ENCODE assay signal across 22 cellular contexts in genomic region chr7:68038621-68039314, GRCh38.
DNase-seq lines count a peak whose midpoint lies in the region; ATAC-seq, FAIRE-seq and TF ChIP-seq lines count a peak whose summit lies in the region.
"Had no signal": no experiment of that assay in that cellular context is flagged by ENCODE, and none has a peak within 500 bp of the region (broad histone marks: within the 10 kb centered on the region; RNA-seq: fewer than 3 reads in every experiment).

No MANE protein-coding gene starts in this region.

- H3K36me3 Mint-ChIP-seq in activated CD8-positive, alpha-beta memory T cell treated with anti-CD3 and anti-CD28 coated beads, Interleukin-2, amount 10 ng/mL, durations not matched to agents 7 days and 5 days = no peaks in the 10 kb centered on the region
- H3K36me3 Mint-ChIP-seq: naive B cell had no signal

- TF ChIP-seq CTCF in AG10803 (conservative IDR thresholded peaks at IDR 0.05; ENCODE audit: low read length) (no peak), bronchial epithelial cell (IDR thresholded peaks at IDR 0.05; ENCODE audit: insufficient read depth, low read length, severe bottlenecking) (no peak), kidney epithelial cell (IDR thresholded peaks at IDR 0.05; ENCODE audit: insufficient read depth, low read length, poor library complexity, severe bottlenecking) (no peak)

- H3K27me3 ChIP-seq in bronchial epithelial cell (ENCODE audit: control insufficient read depth, insufficient read depth, low read length) = no peaks in the 10 kb centered on the region
- H3K27me3 ChIP-seq in kidney epithelial cell (ENCODE audit: control insufficient read depth, insufficient read depth, low read length) = no peaks in the 10 kb centered on the region

- H3K36me3 ChIP-seq in bronchial epithelial cell (ENCODE audit: control insufficient read depth, insufficient read depth, low read length) (no peaks in the 10 kb centered on the region), kidney epithelial cell (ENCODE audit: control insufficient read depth, insufficient read depth, low read length) (no peaks in the 10 kb centered on the region)

- H3K4me3 ChIP-seq in AG10803 (ENCODE audit: low read length) = no peak overlapping the region
- H3K4me3 ChIP-seq in bronchial epithelial cell (ENCODE audit: low read depth, low read length) = no peak overlapping the region
- H3K4me3 ChIP-seq in kidney epithelial cell (ENCODE audit: low read depth, low read length) = no peak overlapping the region
- H3K4me3 ChIP-seq: coronary artery, PC-9 had no signal

- no peaks in the 10 kb centered on the region for H3K27me3 Mint-ChIP-seq in activated CD8-positive, alpha-beta memory T cell treated with anti-CD3 and anti-CD28 coated beads, Interleukin-2, amount 10 ng/mL, durations not matched to agents 7 days and 5 days
- H3K27me3 Mint-ChIP-seq: activated T-helper 17 cell treated with anti-CD3 and anti-CD28 coated beads, Interleukin-2, amount 50 U/mL, for 72 hours; naive B cell; stimulated activated naive CD8-positive, alpha-beta T cell treated with anti-CD3 and anti-CD28 coated beads, Interleukin-15, Interleukin-2, amounts not matched to agents 100 ng/mL and 50 ng/mL, for 24 hours had no signal

- no peak overlapping the region for H3K4me3 Mint-ChIP-seq in activated CD8-positive, alpha-beta memory T cell treated with anti-CD3 and anti-CD28 coated beads, Interleukin-2, amount 10 ng/mL, durations not matched to agents 7 days and 5 days
- H3K4me3 Mint-ChIP-seq: activated CD8-positive, alpha-beta T cell treated with anti-CD3 and anti-CD28 coated beads, Interleukin-2, amount 10 ng/mL, durations not matched to agents 7 days and 5 days; activated T-helper 17 cell treated with anti-CD3 and anti-CD28 coated beads, Interleukin-2, amount 50 U/mL, for 72 hours; naive B cell; stimulated activated naive CD8-positive, alpha-beta T cell treated with anti-CD3 and anti-CD28 coated beads, Interleukin-15, Interleukin-2, amounts not matched to agents 100 ng/mL and 50 ng/mL, for 24 hours had no signal

- no peak for FAIRE-seq in bronchial epithelial cell (lab: Jason Lieb, UNC)
- FAIRE-seq: GM18507 had no signal

- no peak for ATAC-seq in HG03354 (IDR thresholded peaks at IDR 0.05; ENCODE audit: poor library complexity, severe bottlenecking, unreplicated experiment)
- ATAC-seq in activated CD8-positive, alpha-beta memory T cell treated with anti-CD3 and anti-CD28 coated beads, Interleukin-2, amount 10 ng/mL, durations not matched to agents 7 days and 5 days = no peak
- ATAC-seq: activated CD8-positive, alpha-beta T cell treated with anti-CD3 and anti-CD28 coated beads, Interleukin-2, amount 10 ng/mL, durations not matched to agents 7 days and 5 days; activated T-helper 17 cell treated with anti-CD3 and anti-CD28 coated beads, Interleukin-2, amount 50 U/mL, for 72 hours; left ventricle myocardium superior had no signal

- CTCF ChIA-PET in activated CD8-positive, alpha-beta memory T cell treated with anti-CD3 and anti-CD28 coated beads, Interleukin-2, amount 10 ng/mL, durations not matched to agents 7 days and 5 days (lab: Charles Lee) = no interaction called here

- H3K27ac Mint-ChIP-seq in activated CD8-positive, alpha-beta memory T cell treated with anti-CD3 and anti-CD28 coated beads, Interleukin-2, amount 10 ng/mL, durations not matched to agents 7 days and 5 days = no peak overlapping the region
- H3K27ac Mint-ChIP-seq: activated CD8-positive, alpha-beta T cell treated with anti-CD3 and anti-CD28 coated beads, Interleukin-2, amount 10 ng/mL, durations not matched to agents 7 days and 5 days; activated T-helper 17 cell treated with anti-CD3 and anti-CD28 coated beads, Interleukin-2, amount 50 U/mL, for 72 hours; naive B cell; stimulated activated naive CD8-positive, alpha-beta T cell treated with anti-CD3 and anti-CD28 coated beads, Interleukin-15, Interleukin-2, amounts not matched to agents 100 ng/mL and 50 ng/mL, for 24 hours had no signal

- DNase-seq in AG10803 (ENCODE audit: low read depth) = peak; percentile 45
- DNase-seq in NCI-H748 treated with DMSO at 0.1 percent for 48 hours (lab: John Stamatoyannopoulos, UW) = peak; percentile 10
- peak; percentile 38 for DNase-seq in bronchial epithelial cell (ENCODE audit: low read depth)
- DNase-seq in kidney epithelial cell (ENCODE audit: low read depth) = peak; percentile 54
- no peak for DNase-seq in HUDEP-2 (lab: John Stamatoyannopoulos, UW; ENCODE audit: unreplicated experiment in 76 of 76)
- no peak for DNase-seq in DMS114 treated with DMSO at 0.1 percent for 48 hours (lab: John Stamatoyannopoulos, UW; ENCODE audit: unreplicated experiment)
- DNase-seq in activated CD8-positive, alpha-beta memory T cell treated with anti-CD3 and anti-CD28 coated beads, Interleukin-2, amount 10 ng/mL, durations not matched to agents 7 days and 5 days = no peak
- DNase-seq: activated CD8-positive, alpha-beta T cell treated with anti-CD3 and anti-CD28 coated beads, Interleukin-2, amount 10 ng/mL, durations not matched to agents 7 days and 5 days; AML-193; amygdala; erythroblast; left ventricle myocardium superior; naive B cell; NCI-H187; posterior cingulate gyrus; stimulated activated CD4-positive, alpha-beta T cell treated with anti-CD3 and anti-CD28 coated beads, Interleukin-12 subunit alpha, Interleukin-12 subunit beta, amount 100 ng/mL, for 4 hours had no signal

- H3K4me1 Mint-ChIP-seq in activated CD8-positive, alpha-beta memory T cell treated with anti-CD3 and anti-CD28 coated beads, Interleukin-2, amount 10 ng/mL, durations not matched to agents 7 days and 5 days = no peaks in the 10 kb centered on the region
- H3K4me1 Mint-ChIP-seq: activated T-helper 17 cell treated with anti-CD3 and anti-CD28 coated beads, Interleukin-2, amount 50 U/mL, for 72 hours; naive B cell had no signal

- peaks cover 6% of the 10 kb centered on the region for H3K9me3 Mint-ChIP-seq in activated CD8-positive, alpha-beta memory T cell treated with anti-CD3 and anti-CD28 coated beads, Interleukin-2, amount 10 ng/mL, durations not matched to agents 7 days and 5 days (ENCODE audit: low read depth)

Comparison
In these comparisons a context has a peak if more than half of its experiments do, and no peak if none do; other contexts are left out.
1. DNase-seq: peak in AG10803 (single experiment), NCI-H748 treated with DMSO at 0.1 percent for 48 hours (single experiment), bronchial epithelial cell (single experiment) and kidney epithelial cell (single experiment); none in HUDEP-2 (0 of 76), DMS114 treated with DMSO at 0.1 percent for 48 hours (single experiment) and activated CD8-positive, alpha-beta memory T cell treated with anti-CD3 and anti-CD28 coated beads, Interleukin-2, amount 10 ng/mL, durations not matched to agents 7 days and 5 days (single experiment).